ENCODE assay signal across 13 cellular contexts in genomic region chr2:66840321-66841014, GRCh38.
DNase-seq lines count a peak whose midpoint lies in the region; ATAC-seq and TF ChIP-seq lines count a peak whose summit lies in the region.
"Had no signal": no experiment of that assay in that cellular context is flagged by ENCODE, and none has a peak within 500 bp of the region (broad histone marks: within the 10 kb centered on the region; RNA-seq: fewer than 3 reads in every experiment).

No MANE protein-coding gene starts in this region.

- TF ChIP-seq POLR2A in uterus (IDR thresholded peaks at IDR 0.05), result no peak

- H3F3A ChIP-seq in PC-9 (ENCODE audit: insufficient read depth, low read depth), result peaks cover 8% of the 10 kb centered on the region; the same call in 1 of the 2 replicates

- no peak overlapping the region for H3K4ac ChIP-seq in mesendoderm (ENCODE audit: low read depth, low read length)

- no peaks in the 10 kb centered on the region for H3K79me1 ChIP-seq in mesendoderm (ENCODE audit: low read length)

- H3K4me1 Mint-ChIP-seq in CD4-positive, alpha-beta T cell (ENCODE audit: low read depth), result no peaks in the 10 kb centered on the region
- H3K4me1 Mint-ChIP-seq: activated naive CD8-positive, alpha-beta T cell treated with anti-CD3 and anti-CD28 coated beads, Interleukin-2, amount 10 ng/mL, durations not matched to agents 7 days and 5 days had no signal

- H3K4me1 ChIP-seq in PC-9 (replicated peaks; ENCODE audit: insufficient read depth) (peaks cover 19% of the 10 kb centered on the region), muscle layer of duodenum (ENCODE audit: control insufficient read depth in 1 of 2, insufficient read depth in 2 of 2, low read length in 2 of 2) (no peaks in the 10 kb centered on the region), uterus (peaks cover 0 to 6% of the 10 kb centered on the region in 2 donors), mesendoderm (ENCODE audit: control insufficient read depth, low read depth, low read length) (peaks cover 1% of the 10 kb centered on the region)

- no peak overlapping the region for H2BK5ac ChIP-seq in mesendoderm (ENCODE audit: low read length)

- CTCF ChIA-PET in PC-9 (lab: Charles Lee), result no interaction called here
- CTCF ChIA-PET in CD4-positive, alpha-beta T cell (lab: Charles Lee), result no interaction called here

- no peak overlapping the region for H2AFZ ChIP-seq in PC-9

- H3K27me3 ChIP-seq in PC-9 (ENCODE audit: insufficient read depth, low read depth) (no peaks in the 10 kb centered on the region), muscle layer of duodenum (ENCODE audit: low read depth, low read length) (no peaks in the 10 kb centered on the region), uterus (no peaks in the 10 kb centered on the region), mesendoderm (ENCODE audit: insufficient read depth, low read length, poor library complexity) (no peaks in the 10 kb centered on the region)
- H3K27me3 ChIP-seq in CD4-positive, alpha-beta T cell (ENCODE audit: control insufficient read depth, insufficient read depth, low read length), result no peaks in the 10 kb centered on the region

- H3K36me3 Mint-ChIP-seq in CD4-positive, alpha-beta T cell (ENCODE audit: low read depth), result no peaks in the 10 kb centered on the region
- H3K36me3 Mint-ChIP-seq: activated naive CD8-positive, alpha-beta T cell treated with anti-CD3 and anti-CD28 coated beads, Interleukin-2, amount 10 ng/mL, durations not matched to agents 7 days and 5 days had no signal

- H2AK5ac ChIP-seq in mesendoderm (ENCODE audit: low read length), result no peak overlapping the region

- H3K79me2 ChIP-seq in PC-9 (ENCODE audit: low read depth), result no peaks in the 10 kb centered on the region
- H3K79me2 ChIP-seq in mesendoderm (ENCODE audit: control insufficient read depth, insufficient read depth, low read length), result no peaks in the 10 kb centered on the region

- no peak for DNase-seq in PC-9
- peak; percentile 6 for DNase-seq in epithelial cell of prostate (ENCODE audit: low read depth, low spot score)
- DNase-seq in uterus, result no peak
- DNase-seq in mesendoderm, result no peak
- no peak for DNase-seq in CD4-positive, alpha-beta T cell
- DNase-seq: activated naive CD8-positive, alpha-beta T cell treated with anti-CD3 and anti-CD28 coated beads, Interleukin-2, amount 10 ng/mL, durations not matched to agents 7 days and 5 days; DMS53; H7; hypothalamus; NCI-H1436; NCI-H524 had no signal

- H3K56ac ChIP-seq in mesendoderm (ENCODE audit: low read length), result no peak overlapping the region

- TF ChIP-seq CTCF in PC-9 (conservative IDR thresholded peaks at IDR 0.05), result no peak
- no peak for TF ChIP-seq CTCF in uterus (IDR thresholded peaks at IDR 0.05)
- TF ChIP-seq CTCF in CD4-positive, alpha-beta T cell (IDR thresholded peaks at IDR 0.05), result no peak

- H3K9me3 Mint-ChIP-seq in CD4-positive, alpha-beta T cell, result peaks cover 2% of the 10 kb centered on the region
- H3K9me3 Mint-ChIP-seq: activated naive CD8-positive, alpha-beta T cell treated with anti-CD3 and anti-CD28 coated beads, Interleukin-2, amount 10 ng/mL, durations not matched to agents 7 days and 5 days had no signal

- H2BK120ac ChIP-seq in mesendoderm (ENCODE audit: low read depth, low read length), result no peak overlapping the region

- no peak overlapping the region for H4K5ac ChIP-seq in mesendoderm (ENCODE audit: low read length)

- intact Hi-C loops in PC-9 (cut with micrococcal nuclease; ENCODE audit: unreplicated experiment) (no loop called here), uterus (cut with DNase I; ENCODE audit: low total_unique reads) (no loop called here)
- intact Hi-C loops in CD4-positive, alpha-beta T cell (cut with DNase I, micrococcal nuclease), result no loop called here

- no peaks in the 10 kb centered on the region for H3K27me3 Mint-ChIP-seq in CD4-positive, alpha-beta T cell
- H3K27me3 Mint-ChIP-seq: activated naive CD8-positive, alpha-beta T cell treated with anti-CD3 and anti-CD28 coated beads, Interleukin-2, amount 10 ng/mL, durations not matched to agents 7 days and 5 days had no signal

- BruUV-seq in PC-9 (replicated peaks; lab: Mats Ljungman, UMichigan), result TSS peak; percentile 87

- no peaks in the 10 kb centered on the region for H3K9me3 ChIP-seq in PC-9 (ENCODE audit: insufficient read depth, low read depth)
- no peaks in the 10 kb centered on the region for H3K9me3 ChIP-seq in muscle layer of duodenum (ENCODE audit: control insufficient read depth in 1 of 2, low read length in 2 of 2)
- H3K9me3 ChIP-seq in uterus, result no peaks in the 10 kb centered on the region
- H3K9me3 ChIP-seq in CD4-positive, alpha-beta T cell (ENCODE audit: control insufficient read depth, low read length), result no peaks in the 10 kb centered on the region

- H3K27ac ChIP-seq in PC-9, result peak overlapping the region; percentile 79
- peak overlapping the region; percentile 89 for H3K27ac ChIP-seq in epithelial cell of prostate
- peak overlapping the region; percentile 82 for H3K27ac ChIP-seq in muscle layer of duodenum (ENCODE audit: low read length)
- H3K27ac ChIP-seq in uterus, result peak overlapping the region; percentile 81 to 90
- no peak overlapping the region for H3K27ac ChIP-seq in mesendoderm (ENCODE audit: low read depth, low read length)
- H3K27ac ChIP-seq in CD4-positive, alpha-beta T cell (ENCODE audit: low read depth, low read length), result no peak overlapping the region

- no peaks in the 10 kb centered on the region for H4K20me1 ChIP-seq in PC-9 (ENCODE audit: insufficient read depth)

- H4K8ac ChIP-seq in mesendoderm (ENCODE audit: low read depth, low read length), result no peak overlapping the region

- no peak overlapping the region for H3K23ac ChIP-seq in mesendoderm (ENCODE audit: low read length)

- H3K4me2 ChIP-seq in PC-9, result peak overlapping the region; percentile 28; the same call in 1 of the 2 replicates
- no peak overlapping the region for H3K4me2 ChIP-seq in mesendoderm (ENCODE audit: low read length)

- no peaks in the 10 kb centered on the region for H3K9me2 ChIP-seq in PC-9 (ENCODE audit: insufficient read depth)

- H3K36me3 ChIP-seq in PC-9 (ENCODE audit: low read depth), result no peaks in the 10 kb centered on the region
- no peaks in the 10 kb centered on the region for H3K36me3 ChIP-seq in muscle layer of duodenum (ENCODE audit: control insufficient read depth in 1 of 2, insufficient read depth in 2 of 2, low read length in 2 of 2)
- no peaks in the 10 kb centered on the region for H3K36me3 ChIP-seq in uterus
- no peaks in the 10 kb centered on the region for H3K36me3 ChIP-seq in mesendoderm (ENCODE audit: control insufficient read depth, insufficient read depth, low read length)

- no peak for ATAC-seq in CD4-positive, alpha-beta T cell (ENCODE audit: poor library complexity)
- ATAC-seq in HG02610 (IDR thresholded peaks at IDR 0.05; ENCODE audit: unreplicated experiment), result no peak

- no CpG with 5 or more reads among the region's 8 CpGs for WGBS in mesendoderm (ENCODE audit: extremely low coverage, insufficient coverage, low lambda C conversion rate)

- H3K4me3 ChIP-seq in PC-9 (no peak overlapping the region), muscle layer of duodenum (ENCODE audit: low read depth in 1 of 2, low read length in 2 of 2) (no peak overlapping the region), uterus (no peak overlapping the region), mesendoderm (ENCODE audit: low read length) (no peak overlapping the region)

- no peak overlapping the region for H3K4me3 Mint-ChIP-seq in CD4-positive, alpha-beta T cell
- H3K4me3 Mint-ChIP-seq: activated naive CD8-positive, alpha-beta T cell treated with anti-CD3 and anti-CD28 coated beads, Interleukin-2, amount 10 ng/mL, durations not matched to agents 7 days and 5 days had no signal

- H2BK15ac ChIP-seq in mesendoderm (replicated peaks; ENCODE audit: low read depth), result no peak overlapping the region

- no peak overlapping the region for H3K27ac Mint-ChIP-seq in CD4-positive, alpha-beta T cell
- H3K27ac Mint-ChIP-seq: activated naive CD8-positive, alpha-beta T cell treated with anti-CD3 and anti-CD28 coated beads, Interleukin-2, amount 10 ng/mL, durations not matched to agents 7 days and 5 days had no signal

- H3K18ac ChIP-seq in mesendoderm (ENCODE audit: low read length), result no peak overlapping the region

- no peak overlapping the region for H3K9ac ChIP-seq in mesendoderm (ENCODE audit: low read length)

- POLR2A ChIA-PET in PC-9 (lab: Charles Lee; ENCODE audit: unreplicated experiment), result interaction anchor here (0.6 to 0.7 kb wide), 2 partner anchors 28 to 44 kb away, joined by 6 to 10 read pairs; no protein-coding TSS in a partner anchor
- POLR2A ChIA-PET in CD4-positive, alpha-beta T cell (lab: Charles Lee), result no interaction called here

Comparison
In these comparisons a context has a peak if more than half of its experiments do, and no peak if none do; other contexts are left out.
1. H3K27ac ChIP-seq: peak in PC-9 (single experiment), epithelial cell of prostate (single experiment), muscle layer of duodenum (single experiment) and uterus (2 of 2); none in mesendoderm (single experiment) and CD4-positive, alpha-beta T cell (single experiment).